Comparison of ENCODE assay signal across 1 cellular context in genomic region chr3:171455603-171456550, GRCh38.
TF ChIP-seq lines count a peak whose summit lies in the region.

No MANE protein-coding gene starts in this region.

TF ChIP-seq in WTC11, 78 proteins besides CTCF, POLR2A, EP300 and RAD21 (continued from another document):
- TF ChIP-seq, protein P1, sequence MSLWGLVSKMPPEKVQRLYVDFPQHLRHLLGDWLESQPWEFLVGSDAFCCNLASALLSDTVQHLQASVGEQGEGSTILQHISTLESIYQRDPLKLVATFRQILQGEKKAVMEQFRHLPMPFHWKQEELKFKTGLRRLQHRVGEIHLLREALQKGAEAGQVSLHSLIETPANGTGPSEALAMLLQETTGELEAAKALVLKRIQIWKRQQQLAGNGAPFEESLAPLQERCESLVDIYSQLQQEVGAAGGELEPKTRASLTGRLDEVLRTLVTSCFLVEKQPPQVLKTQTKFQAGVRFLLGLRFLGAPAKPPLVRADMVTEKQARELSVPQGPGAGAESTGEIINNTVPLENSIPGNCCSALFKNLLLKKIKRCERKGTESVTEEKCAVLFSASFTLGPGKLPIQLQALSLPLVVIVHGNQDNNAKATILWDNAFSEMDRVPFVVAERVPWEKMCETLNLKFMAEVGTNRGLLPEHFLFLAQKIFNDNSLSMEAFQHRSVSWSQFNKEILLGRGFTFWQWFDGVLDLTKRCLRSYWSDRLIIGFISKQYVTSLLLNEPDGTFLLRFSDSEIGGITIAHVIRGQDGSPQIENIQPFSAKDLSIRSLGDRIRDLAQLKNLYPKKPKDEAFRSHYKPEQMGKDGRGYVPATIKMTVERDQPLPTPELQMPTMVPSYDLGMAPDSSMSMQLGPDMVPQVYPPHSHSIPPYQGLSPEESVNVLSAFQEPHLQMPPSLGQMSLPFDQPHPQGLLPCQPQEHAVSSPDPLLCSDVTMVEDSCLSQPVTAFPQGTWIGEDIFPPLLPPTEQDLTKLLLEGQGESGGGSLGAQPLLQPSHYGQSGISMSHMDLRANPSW (CRISPR knock-in tag; conservative IDR thresholded peaks at IDR 0.05; ENCODE audit: low read depth), result no peak
- no peak for TF ChIP-seq IRF2 (CRISPR knock-in tag; IDR thresholded peaks at IDR 0.05; ENCODE audit: borderline replicate concordance, low read depth)
- TF ChIP-seq, protein P2, sequence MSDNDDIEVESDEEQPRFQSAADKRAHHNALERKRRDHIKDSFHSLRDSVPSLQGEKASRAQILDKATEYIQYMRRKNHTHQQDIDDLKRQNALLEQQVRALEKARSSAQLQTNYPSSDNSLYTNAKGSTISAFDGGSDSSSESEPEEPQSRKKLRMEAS (CRISPR knock-in tag; IDR thresholded peaks at IDR 0.05), result no peak
- no peak for TF ChIP-seq TP53 (CRISPR knock-in tag; IDR thresholded peaks at IDR 0.05)
- TF ChIP-seq, protein P3, sequence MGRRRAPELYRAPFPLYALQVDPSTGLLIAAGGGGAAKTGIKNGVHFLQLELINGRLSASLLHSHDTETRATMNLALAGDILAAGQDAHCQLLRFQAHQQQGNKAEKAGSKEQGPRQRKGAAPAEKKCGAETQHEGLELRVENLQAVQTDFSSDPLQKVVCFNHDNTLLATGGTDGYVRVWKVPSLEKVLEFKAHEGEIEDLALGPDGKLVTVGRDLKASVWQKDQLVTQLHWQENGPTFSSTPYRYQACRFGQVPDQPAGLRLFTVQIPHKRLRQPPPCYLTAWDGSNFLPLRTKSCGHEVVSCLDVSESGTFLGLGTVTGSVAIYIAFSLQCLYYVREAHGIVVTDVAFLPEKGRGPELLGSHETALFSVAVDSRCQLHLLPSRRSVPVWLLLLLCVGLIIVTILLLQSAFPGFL (CRISPR knock-in tag; IDR thresholded peaks at IDR 0.05; ENCODE audit: borderline replicate concordance), result no peak
- no peak for TF ChIP-seq ZNF121 (CRISPR knock-in tag; IDR thresholded peaks at IDR 0.05)
- no peak for TF ChIP-seq ZBTB21 (CRISPR knock-in tag; IDR thresholded peaks at IDR 0.05; ENCODE audit: borderline replicate concordance)
- TF ChIP-seq, protein P4, sequence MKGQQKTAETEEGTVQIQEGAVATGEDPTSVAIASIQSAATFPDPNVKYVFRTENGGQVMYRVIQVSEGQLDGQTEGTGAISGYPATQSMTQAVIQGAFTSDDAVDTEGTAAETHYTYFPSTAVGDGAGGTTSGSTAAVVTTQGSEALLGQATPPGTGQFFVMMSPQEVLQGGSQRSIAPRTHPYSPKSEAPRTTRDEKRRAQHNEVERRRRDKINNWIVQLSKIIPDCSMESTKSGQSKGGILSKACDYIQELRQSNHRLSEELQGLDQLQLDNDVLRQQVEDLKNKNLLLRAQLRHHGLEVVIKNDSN (CRISPR knock-in tag; IDR thresholded peaks at IDR 0.05), result no peak
TF ChIP-seq in WTC11: peak in this region for 0.
